1 cellular context compared by ENCODE assay signal in genomic region chr5:154851351-154851750, GRCh38.
TF ChIP-seq lines count a peak whose summit lies in the region.

No MANE protein-coding gene starts in this region.

TF ChIP-seq in H1, 55 proteins besides CTCF, POLR2A, EP300 and RAD21 (continued from another document):
- TF ChIP-seq SUZ12 (IDR thresholded peaks at IDR 0.05; ENCODE audit: low read length) (no peak), CREB1 (IDR thresholded peaks at IDR 0.05) (no peak), GABPA (IDR thresholded peaks at IDR 0.05; ENCODE audit: borderline replicate concordance, insufficient read depth, low read length) (no peak), PHF8 (conservative IDR thresholded peaks at IDR 0.05; ENCODE audit: low read depth, low read length) (no peak), TCF12 (IDR thresholded peaks at IDR 0.05; ENCODE audit: low read depth, low read length) (no peak)
